In genomic region chr11:17157773-17158172, GRCh38 we compare ENCODE assay signal across 16 cellular contexts. TPM values are rescaled to one million over a fixed set of nuclear protein-coding genes. Genes with fewer than 3 reads are reported as not detected.
A peak's percentile ranks its signal among the peaks of the same experiment; 100 is the strongest.
DNase-seq lines count a peak whose midpoint lies in the region; ATAC-seq, FAIRE-seq and TF ChIP-seq lines count a peak whose summit lies in the region.
"Had no signal": no experiment of that assay in that cellular context is flagged by ENCODE, and none has a peak within 500 bp of the region (broad histone marks: within the 10 kb centered on the region; RNA-seq: fewer than 3 reads in every experiment).

No MANE protein-coding gene starts in this region.

- H3K4me1 ChIP-seq in parathyroid adenoma (peaks cover 2% of the 10 kb centered on the region), pancreas (peaks cover 4 to 14% (median 14%) of the 10 kb centered on the region in 3 donors)

- CTCF ChIA-PET in Calu3 (lab: Charles Lee) = no interaction called here

- intact Hi-C loops in Calu3 (cut with micrococcal nuclease; ENCODE audit: unreplicated experiment) = no loop called here
- intact Hi-C loops in natural killer cell (cut with micrococcal nuclease) = no loop called here
- intact Hi-C loops in pancreas (cut with DNase I) = no loop called here

- BruUV-seq in Calu3 (replicated peaks; lab: Mats Ljungman, UMichigan) = no TSS peak

- H3K4me3 Mint-ChIP-seq in Calu3 (ENCODE audit: low read depth, unreplicated experiment) (no peak overlapping the region), HFFc6 (no peak overlapping the region), natural killer cell (no peak overlapping the region)

- H3K79me2 ChIP-seq in parathyroid adenoma = peaks cover 5% of the 10 kb centered on the region

- TF ChIP-seq CTCF in Calu3 (IDR thresholded peaks at IDR 0.05; ENCODE audit: unreplicated experiment) = no peak
- TF ChIP-seq CTCF in HFFc6 (IDR thresholded peaks at IDR 0.05) = no peak
- TF ChIP-seq CTCF in parathyroid adenoma (IDR thresholded peaks at IDR 0.05) = no peak
- no peak for TF ChIP-seq CTCF in natural killer cell (IDR thresholded peaks at IDR 0.05)
- no peak for TF ChIP-seq CTCF in pancreas (IDR thresholded peaks at IDR 0.05)

- H3K27me3 Mint-ChIP-seq in Calu3 (ENCODE audit: unreplicated experiment) = no peaks in the 10 kb centered on the region
- H3K27me3 Mint-ChIP-seq in HFFc6 (ENCODE audit: insufficient read depth) = no peaks in the 10 kb centered on the region
- H3K27me3 Mint-ChIP-seq in natural killer cell (ENCODE audit: low read depth in 2 of 2) = no peaks in the 10 kb centered on the region
- H3K27me3 Mint-ChIP-seq: CD4-positive, CD25-positive, alpha-beta regulatory T cell had no signal

- 90 to 97% methylated on average over 4 of the region's 4 CpGs for WGBS in pancreas, 2 donors

- H3K27ac ChIP-seq in parathyroid adenoma (peak overlapping the region; percentile 36), pancreas (no peak overlapping the region)
- H3K27ac ChIP-seq: BLaER1 treated with 17β-estradiol and CSF1 and Interleukin-3, amounts not matched to agents 10 nM and 100 nM had no signal

- no peak overlapping the region for H2AFZ ChIP-seq in parathyroid adenoma

- H3K36me3 ChIP-seq in parathyroid adenoma (ENCODE audit: control insufficient read depth, insufficient read depth, low read length) (no peaks in the 10 kb centered on the region), pancreas (no peaks in the 10 kb centered on the region)

- H3K27ac Mint-ChIP-seq in Calu3 (ENCODE audit: unreplicated experiment) (peak overlapping the region; percentile 54), HFFc6 (peak overlapping the region; percentile 45; the same call in 1 of the 2 replicates), natural killer cell (no peak overlapping the region)
- H3K27ac Mint-ChIP-seq: CD4-positive, CD25-positive, alpha-beta regulatory T cell had no signal

- H3K9ac ChIP-seq in parathyroid adenoma = no peak overlapping the region
- H3K9ac ChIP-seq: BLaER1 treated with 17β-estradiol and CSF1 and Interleukin-3, amounts not matched to agents 10 nM and 100 nM had no signal

- H3K9me3 Mint-ChIP-seq in Calu3 (ENCODE audit: low read depth, unreplicated experiment) (no peaks in the 10 kb centered on the region), HFFc6 (no peaks in the 10 kb centered on the region), natural killer cell (no peaks in the 10 kb centered on the region)
- H3K9me3 Mint-ChIP-seq: CD4-positive, CD25-positive, alpha-beta regulatory T cell had no signal

- H3K4me2 ChIP-seq in parathyroid adenoma (ENCODE audit: low read length) = no peak overlapping the region
- H3K4me2 ChIP-seq: BLaER1 treated with 17β-estradiol and CSF1 and Interleukin-3, amounts not matched to agents 10 nM and 100 nM had no signal

- ATAC-seq in natural killer cell (no peak), pancreas (no peak)

- H3K9me3 ChIP-seq in parathyroid adenoma (ENCODE audit: control insufficient read depth, low read length) = no peaks in the 10 kb centered on the region
- H3K9me3 ChIP-seq in pancreas = no peaks in the 10 kb centered on the region
- H3K9me3 ChIP-seq: BLaER1 treated with 17β-estradiol and CSF1 and Interleukin-3, amounts not matched to agents 10 nM and 100 nM had no signal

- DNase-seq in Calu3 (no peak), HFFc6 (no peak), dermis blood vessel endothelial cell (peak; percentile 63), SHP77 (lab: John Stamatoyannopoulos, UW) (no peak), natural killer cell (no peak), pancreas (no peak)
- DNase-seq: ACHN; CD4-positive, CD25-positive, alpha-beta regulatory T cell; DMS79; EL; HCEC 1CT had no signal

- no peak for FAIRE-seq in pancreas (lab: Jason Lieb, UNC)
- FAIRE-seq: G401.6, GM12892, H1 had no signal

- H3K36me3 Mint-ChIP-seq in Calu3 (ENCODE audit: insufficient read depth, unreplicated experiment) (peaks cover 4% of the 10 kb centered on the region), HFFc6 (ENCODE audit: low read depth) (peaks cover 8% of the 10 kb centered on the region; the same call in 1 of the 2 replicates), natural killer cell (no peaks in the 10 kb centered on the region)

- H3K4me1 Mint-ChIP-seq in Calu3 (ENCODE audit: low read depth, unreplicated experiment) (peaks cover 33% of the 10 kb centered on the region), HFFc6 (ENCODE audit: low read depth) (peaks cover 6% of the 10 kb centered on the region; the same call in 1 of the 2 replicates), natural killer cell (peaks cover 59 to 66% of the 10 kb centered on the region in 2 donors)

- H3K27me3 ChIP-seq in parathyroid adenoma (ENCODE audit: control insufficient read depth, insufficient read depth, low read length) (no peaks in the 10 kb centered on the region), pancreas (no peaks in the 10 kb centered on the region)
- H3K27me3 ChIP-seq: BLaER1 treated with 17β-estradiol and CSF1 and Interleukin-3, amounts not matched to agents 10 nM and 100 nM had no signal

- H3K4me3 ChIP-seq in parathyroid adenoma (ENCODE audit: low read depth, low read length) = no peak overlapping the region
- no peak overlapping the region for H3K4me3 ChIP-seq in pancreas
- H3K4me3 ChIP-seq: BLaER1 treated with 17β-estradiol and CSF1 and Interleukin-3, amounts not matched to agents 10 nM and 100 nM had no signal

RNA-seq across cellular contexts. Expression of gene PIK3C2A, which starts 50.0 kb away (rescaled TPM):
- total RNA-seq in Calu3 (2022) (70.2 and 75.9 TPM in 2 replicates), dermis blood vessel endothelial cell (91.9 and 115 TPM in 2 replicates), natural killer cell (10 to 100 TPM; 68.2 to 82.3 (median 69.1) TPM), pancreas (10 to 100 TPM; 17.3 to 33.2 (median 23.6) TPM)
- total RNA-seq in HFFc6 (2021; fragmentation: NEBNext Ultra II Directional; extraction: Animal tissue kit (Norgen Biotek cat#: 25700)) = 10 to 100 TPM; 52.7 to 60.7 (median 57.6) TPM
- polyA plus RNA-seq in pancreas = 1 to 10 TPM; 5.4 to 9.1 TPM

Comparison
In these comparisons a context has a peak if more than half of its experiments do, and no peak if none do; other contexts are left out.
1. H3K27ac Mint-ChIP-seq: peak in Calu3 (single experiment) and HFFc6 (single experiment); none in natural killer cell (0 of 2).